26 cellular contexts compared by ENCODE assay signal in the genomic region with DNA sequence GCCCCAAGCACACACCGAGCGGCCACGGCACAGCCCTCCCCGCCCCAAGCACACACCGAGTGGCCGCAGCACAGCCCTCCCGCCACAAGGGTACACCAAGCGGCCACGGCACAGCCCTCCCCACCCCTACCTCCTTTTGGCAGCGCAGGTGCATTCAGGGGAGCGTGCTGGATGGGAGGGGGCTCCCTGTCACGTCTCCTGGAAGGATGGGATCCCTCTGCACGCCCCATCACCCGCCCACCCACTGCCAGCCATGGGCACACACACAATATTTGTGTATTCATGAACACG.
"Had no signal": no experiment of that assay in that cellular context is flagged by ENCODE, and none has a peak within 500 bp of the region (broad histone marks: within the 10 kb centered on the region; RNA-seq: fewer than 3 reads in every experiment).

No MANE protein-coding gene starts in this region.

- FAIRE-seq: K562, RCC 7860 had no signal

- H3K9ac ChIP-seq: KMS-11 had no signal

- ATAC-seq: K562 had no signal

- H3K27ac ChIP-seq: HL-60, KMS-11, SJSA1, SK-N-MC had no signal

- H3K4me3 ChIP-seq: K562, SJSA1, SK-N-MC had no signal

- H3K4me3 Mint-ChIP-seq: IgD-negative memory B cell had no signal

- H3K27ac Mint-ChIP-seq: IgD-negative memory B cell had no signal

- H3K4me1 ChIP-seq: SJSA1 had no signal

- H3K27me3 ChIP-seq: SJSA1 had no signal

- H3K27me3 Mint-ChIP-seq: IgD-negative memory B cell had no signal

- H3K36me3 Mint-ChIP-seq: IgD-negative memory B cell had no signal

- H3K36me3 ChIP-seq: SJSA1 had no signal

- DNase-seq: Kasumi-1, MM.1S, MV-4-11, NCI-H1048, NCI-H1105, NCI-H1417, NCI-H1436 treated with DMSO at 0.1 percent for 48 hours, NCI-H1694 treated with DMSO at 0.1 percent for 48 hours, NCI-H1930, NCI-H2081, NCI-H2171, NCI-H226, NCI-H446, NCI-H510A, NCI-H524 treated with DMSO at 0.1 percent for 48 hours, NCI-H774, Right ventricle myocardium superior, RPMI8226, SIG-M5 had no signal

- H3K4me2 ChIP-seq: KMS-11 had no signal
